ENCODE assay signal across 34 cellular contexts in genomic region chr10:23395017-23395416, GRCh38. TPM values are rescaled to one million over a fixed set of nuclear protein-coding genes. Genes with fewer than 3 reads are reported as not detected.
DNase-seq lines count a peak whose midpoint lies in the region; ATAC-seq and TF ChIP-seq lines count a peak whose summit lies in the region.
"Had no signal": no experiment of that assay in that cellular context is flagged by ENCODE, and none has a peak within 500 bp of the region (broad histone marks: within the 10 kb centered on the region; RNA-seq: fewer than 3 reads in every experiment).

No MANE protein-coding gene starts in this region.

- no peaks in the 10 kb centered on the region for H3K36me3 Mint-ChIP-seq in WTC11
- H3K36me3 Mint-ChIP-seq in stimulated activated memory B cell treated with anti-CD40 and anti-IgM and Interleukin-4, amounts not matched to agents 10 μg/mL and 1 μg/mL and 100 μg/mL, for 72 hours: no peaks in the 10 kb centered on the region
- H3K36me3 Mint-ChIP-seq: CD14-positive monocyte; CD4-positive, alpha-beta memory T cell; CD4-positive, CD25-positive, alpha-beta regulatory T cell; CD8-positive, alpha-beta T cell had no signal

- POLR2A ChIA-PET in HEK293 (lab: Yijun Ruan, JAX) (no interaction called here), WTC11 (lab: Charles Lee) (no interaction called here)

- no peak overlapping the region for H3K4me3 Mint-ChIP-seq in WTC11
- H3K4me3 Mint-ChIP-seq in stimulated activated memory B cell treated with anti-CD40 and anti-IgM and Interleukin-4, amounts not matched to agents 10 μg/mL and 1 μg/mL and 100 μg/mL, for 72 hours: no peak overlapping the region
- H3K4me3 Mint-ChIP-seq: B cell; CD4-positive, alpha-beta memory T cell; CD4-positive, alpha-beta T cell; CD8-positive, alpha-beta memory T cell; CD8-positive, alpha-beta T cell had no signal

- TF ChIP-seq CTCF in HEK293 (tag by site-specific recombination; IDR thresholded peaks at IDR 0.05) (no peak), WTC11 (IDR thresholded peaks at IDR 0.05) (no peak)

- H3K27me3 Mint-ChIP-seq in WTC11 (ENCODE audit: low read depth): no peaks in the 10 kb centered on the region
- no peaks in the 10 kb centered on the region for H3K27me3 Mint-ChIP-seq in stimulated activated memory B cell treated with anti-CD40 and anti-IgM and Interleukin-4, amounts not matched to agents 10 μg/mL and 1 μg/mL and 100 μg/mL, for 72 hours
- H3K27me3 Mint-ChIP-seq: B cell; CD4-positive, alpha-beta T cell; CD4-positive, CD25-positive, alpha-beta regulatory T cell had no signal

- ATAC-seq in WTC11: no peak
- ATAC-seq in stimulated activated memory B cell treated with anti-CD40 and anti-IgM and Interleukin-4, amounts not matched to agents 10 μg/mL and 1 μg/mL and 100 μg/mL, for 72 hours: no peak
- ATAC-seq: A549; CD8-positive, alpha-beta T cell had no signal

- H3K36me3 ChIP-seq in HEK293 (ENCODE audit: control insufficient read depth in 2 of 2, insufficient read depth in 1 of 2, low read length in 2 of 2): no peaks in the 10 kb centered on the region
- H3K36me3 ChIP-seq: BE2C; BLaER1; BLaER1 treated with 17β-estradiol and CSF1 and Interleukin-3, amounts not matched to agents 10 nM and 100 nM had no signal

- H3K4me3 ChIP-seq in HEK293 (ENCODE audit: low read depth, low read length): no peak overlapping the region
- H3K4me3 ChIP-seq: A549; BLaER1; BLaER1 treated with 17β-estradiol and CSF1 and Interleukin-3, amounts not matched to agents 10 nM and 100 nM had no signal

- no peaks in the 10 kb centered on the region for H3K9me3 ChIP-seq in HEK293 (ENCODE audit: control insufficient read depth, insufficient read depth, low read depth, low read length)
- H3K9me3 ChIP-seq: A549, BE2C, BLaER1, Caco-2 had no signal

- H3K4me1 Mint-ChIP-seq in WTC11: no peaks in the 10 kb centered on the region
- H3K4me1 Mint-ChIP-seq in stimulated activated memory B cell treated with anti-CD40 and anti-IgM and Interleukin-4, amounts not matched to agents 10 μg/mL and 1 μg/mL and 100 μg/mL, for 72 hours: peaks cover 7% of the 10 kb centered on the region
- H3K4me1 Mint-ChIP-seq: B cell; CD4-positive, alpha-beta memory T cell; CD8-positive, alpha-beta memory T cell had no signal

- DNase-seq in WTC11 (ENCODE audit: low spot score) (no peak), NCI-H226 (no peak), NCI-H748 (lab: John Stamatoyannopoulos, UW; ENCODE audit: unreplicated experiment) (no peak), hypothalamus (lab: John Stamatoyannopoulos, UW) (no peak)
- DNase-seq: 8988T; ACHN; AML-193; BE2C; C1 segment of cervical spinal cord; Caco-2; Calu3; CD4-positive, alpha-beta memory T cell; CD4-positive, alpha-beta T cell; CD4-positive, CD25-positive, alpha-beta regulatory T cell; CD8-positive, alpha-beta memory T cell; CD8-positive, alpha-beta T cell; COR-L47; DMS 273 treated with DMSO at 0.1 percent for 48 hours; DMS153; DMS53; DMS79; DMS79 treated with DMSO at 0.1 percent for 48 hours; DND-41; EL had no signal

- no peak overlapping the region for H3K27ac Mint-ChIP-seq in WTC11
- peak overlapping the region; percentile 25 for H3K27ac Mint-ChIP-seq in stimulated activated memory B cell treated with anti-CD40 and anti-IgM and Interleukin-4, amounts not matched to agents 10 μg/mL and 1 μg/mL and 100 μg/mL, for 72 hours
- H3K27ac Mint-ChIP-seq: B cell; CD4-positive, alpha-beta memory T cell; CD4-positive, alpha-beta T cell; CD8-positive, alpha-beta T cell had no signal

- H3K27ac ChIP-seq in HEK293 (ENCODE audit: extremely low read depth, low read depth, low read length): no peak overlapping the region
- H3K27ac ChIP-seq: 22Rv1, A549, BLaER1, C4-2B had no signal

- no peaks in the 10 kb centered on the region for H3K4me1 ChIP-seq in HEK293 (ENCODE audit: control insufficient read depth, insufficient read depth, low read length)
- H3K4me1 ChIP-seq: A549, BE2C, BLaER1, Caco-2 had no signal

- H3K9me3 Mint-ChIP-seq in WTC11: no peaks in the 10 kb centered on the region
- H3K9me3 Mint-ChIP-seq in stimulated activated memory B cell treated with anti-CD40 and anti-IgM and Interleukin-4, amounts not matched to agents 10 μg/mL and 1 μg/mL and 100 μg/mL, for 72 hours: no peaks in the 10 kb centered on the region
- H3K9me3 Mint-ChIP-seq: CD4-positive, alpha-beta memory T cell; CD4-positive, alpha-beta T cell; CD4-positive, CD25-positive, alpha-beta regulatory T cell; CD8-positive, alpha-beta memory T cell; CD8-positive, alpha-beta T cell had no signal

- CTCF ChIA-PET in HEK293 (lab: Yijun Ruan, JAX) (no interaction called here), WTC11 (lab: Charles Lee) (no interaction called here)

TF ChIP-seq in HEK293, 187 proteins besides CTCF, POLR2A, EP300 and RAD21:
- TF ChIP-seq ZNF121 (tag by site-specific recombination; IDR thresholded peaks at IDR 0.05) (peak; percentile 54; the same call in 1 of the 2 replicates), ZNF398 (tag by site-specific recombination; IDR thresholded peaks at IDR 0.05) (no peak)

TF ChIP-seq in WTC11, 78 proteins besides CTCF, POLR2A, EP300 and RAD21:
- TF ChIP-seq NR1H2 (CRISPR knock-in tag; IDR thresholded peaks at IDR 0.05): no peak
- peak; percentile 65; the same call in 1 of the 2 replicates for TF ChIP-seq ZNF121 (CRISPR knock-in tag; IDR thresholded peaks at IDR 0.05)

RNA-seq across cellular contexts. Expression of gene OTUD1, which starts 43.9 kb away (rescaled TPM):
- total RNA-seq in WTC11 (2021): 7.9 to 9.8 TPM (median 9.0 TPM) in 3 replicates

RNA-seq across cellular contexts. Expression of gene C10orf67, which starts 50.4 kb away (rescaled TPM):
- 0.07 TPM in 1 of 3 replicates, not detected in the others for total RNA-seq in WTC11 (2021)
- total RNA-seq: B cell; Caco-2; CD4-positive, alpha-beta memory T cell; CD4-positive, alpha-beta T cell; CD8-positive, alpha-beta memory T cell; CD8-positive, alpha-beta T cell; Daoy had no signal

Comparison
In these comparisons a context has a peak if more than half of its experiments do, and no peak if none do; other contexts are left out.
1. Of the 8 proteins assayed by ChIP-seq in both HEK293 and WTC11: peak only in HEK293: none; only in WTC11: none; in both: ZNF121; in neither: 7.